Comparison of ENCODE assay signal across 12 cellular contexts in genomic region chr4:16893141-16893571, GRCh38. TPM values are rescaled to one million over a fixed set of nuclear protein-coding genes. Genes with fewer than 3 reads are reported as not detected.
DNase-seq lines count a peak whose midpoint lies in the region; TF ChIP-seq lines count a peak whose summit lies in the region.
"Had no signal": no experiment of that assay in that cellular context is flagged by ENCODE, and none has a peak within 500 bp of the region (broad histone marks: within the 10 kb centered on the region; RNA-seq: fewer than 3 reads in every experiment).

No MANE protein-coding gene starts in this region.

- H3K4me3 ChIP-seq in astrocyte of the spinal cord (ENCODE audit: low read depth, low read length) = no peak overlapping the region
- H3K4me3 ChIP-seq in mesendoderm (ENCODE audit: low read length) = no peak overlapping the region

- H3K36me3 ChIP-seq in mesendoderm (ENCODE audit: control insufficient read depth, insufficient read depth, low read length) = no peaks in the 10 kb centered on the region

- no peaks in the 10 kb centered on the region for H3K27me3 ChIP-seq in mesendoderm (ENCODE audit: insufficient read depth, low read length, poor library complexity)

- TF ChIP-seq CTCF in astrocyte of the spinal cord (IDR thresholded peaks at IDR 0.05; ENCODE audit: low read depth, low read length) = no peak

- no peak overlapping the region for H2BK120ac ChIP-seq in mesendoderm (ENCODE audit: low read depth, low read length)

- H3K4ac ChIP-seq in mesendoderm (ENCODE audit: low read depth, low read length) = no peak overlapping the region

- no peak overlapping the region for H3K27ac ChIP-seq in mesendoderm (ENCODE audit: low read depth, low read length)

- H3K9ac ChIP-seq in mesendoderm (ENCODE audit: low read length) = peak overlapping the region; percentile 32

- no peak overlapping the region for H3K23ac ChIP-seq in mesendoderm (ENCODE audit: low read length)

- H2BK5ac ChIP-seq in mesendoderm (ENCODE audit: low read length) = no peak overlapping the region

- peak; percentile 15 for DNase-seq in stimulated activated CD4-positive, alpha-beta T cell treated with anti-CD3 and anti-CD28 coated beads, Interleukin-15, amount 100 ng/mL, for 24 hours
- DNase-seq in stimulated activated CD4-positive, alpha-beta T cell treated with anti-CD3 and anti-CD28 coated beads, Interleukin-4, amount 100 ng/mL, for 1 hour = no peak
- peak; percentile 40 for DNase-seq in astrocyte of the spinal cord (ENCODE audit: low read depth, low spot score)
- peak; percentile 38 for DNase-seq in mesendoderm
- DNase-seq in A172 (ENCODE audit: low spot score) = no peak
- no peak for DNase-seq in anterior cingulate cortex (lab: John Stamatoyannopoulos, UW)
- DNase-seq in GM19240 (ENCODE audit: insufficient read length, low spot score) = no peak
- no peak for DNase-seq in C1 segment of cervical spinal cord (lab: John Stamatoyannopoulos, UW)
- DNase-seq: Caco-2, H7, NCI-H2081, SHP77 had no signal

- no peak overlapping the region for H2AK5ac ChIP-seq in mesendoderm (ENCODE audit: low read length)

- H4K5ac ChIP-seq in mesendoderm (ENCODE audit: low read length) = no peak overlapping the region

- H3K18ac ChIP-seq in mesendoderm (ENCODE audit: low read length) = no peak overlapping the region

- WGBS in mesendoderm (ENCODE audit: extremely low coverage, insufficient coverage, low lambda C conversion rate) = no CpG with 5 or more reads among the region's 1 CpG

- H4K8ac ChIP-seq in mesendoderm (ENCODE audit: low read depth, low read length) = no peak overlapping the region

- peaks cover 6% of the 10 kb centered on the region for H3K4me1 ChIP-seq in mesendoderm (ENCODE audit: control insufficient read depth, low read depth, low read length)
- H3K4me1 ChIP-seq: Caco-2 had no signal

- no peak overlapping the region for H3K56ac ChIP-seq in mesendoderm (ENCODE audit: low read length)

- peaks cover 4% of the 10 kb centered on the region for H3K79me1 ChIP-seq in mesendoderm (ENCODE audit: low read length)

- H2BK15ac ChIP-seq in mesendoderm (replicated peaks; ENCODE audit: low read depth) = no peak overlapping the region

- peaks cover 68% of the 10 kb centered on the region for H3K79me2 ChIP-seq in mesendoderm (ENCODE audit: control insufficient read depth, insufficient read depth, low read length)

- no peak overlapping the region for H3K4me2 ChIP-seq in mesendoderm (ENCODE audit: low read length)

- in situ Hi-C loops in astrocyte of the spinal cord (cut with HindIII; ENCODE audit: low sequenced_read_pairs) = no loop called here

RNA-seq across cellular contexts. Expression of gene LDB2, which starts 5.3 kb away (rescaled TPM):
- polyA plus RNA-seq in mesendoderm (2013, experiment 1 of 2) = 73.5 TPM
- polyA plus RNA-seq in mesendoderm (2013, experiment 2 of 2) = 73.8 TPM
- total RNA-seq in A172 (2014; rRNA removed; shearing (Covaris generic)) = not detected in 2 replicates
- total RNA-seq: Caco-2 had no signal

Comparison
In these comparisons a context has a peak if more than half of its experiments do, and no peak if none do; other contexts are left out.
1. DNase-seq: peak in stimulated activated CD4-positive, alpha-beta T cell treated with anti-CD3 and anti-CD28 coated beads, Interleukin-15, amount 100 ng/mL, for 24 hours (single experiment), astrocyte of the spinal cord (single experiment) and mesendoderm (single experiment); none in stimulated activated CD4-positive, alpha-beta T cell treated with anti-CD3 and anti-CD28 coated beads, Interleukin-4, amount 100 ng/mL, for 1 hour (single experiment), A172 (single experiment), anterior cingulate cortex (0 of 58), GM19240 (single experiment) and C1 segment of cervical spinal cord (0 of 14).